ENCODE assay signal across 8 cellular contexts in the genomic region with DNA sequence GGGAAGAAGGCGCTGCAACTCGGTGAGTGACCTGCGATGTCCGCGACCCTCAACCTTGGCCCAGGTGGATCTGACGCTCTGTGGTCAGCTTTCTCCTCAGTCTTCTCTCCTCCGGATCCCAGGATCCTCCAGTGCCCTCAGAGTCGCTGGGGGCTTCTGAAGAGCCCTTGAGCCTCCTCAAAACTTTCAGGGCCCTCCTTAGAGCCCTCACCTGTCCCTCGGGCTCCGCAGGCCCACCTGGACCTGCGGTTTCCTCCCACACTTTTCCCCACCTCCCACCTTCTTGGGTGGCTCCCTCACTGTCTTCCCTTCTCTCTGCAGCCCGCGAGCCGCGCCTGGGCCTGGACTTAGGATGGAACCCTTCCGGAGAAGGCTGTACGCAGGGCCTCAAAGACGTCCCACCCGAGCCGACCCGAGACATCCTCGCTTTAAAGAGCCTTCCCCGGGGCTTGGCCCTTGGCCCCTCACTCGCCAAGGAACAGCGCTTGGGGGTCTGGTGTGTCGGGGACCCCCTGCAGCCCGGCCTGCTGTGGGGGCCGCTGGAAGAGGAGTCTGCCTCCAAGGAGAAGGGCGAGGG. TPM values are rescaled to one million over a fixed set of nuclear protein-coding genes. Genes with fewer than 3 reads are reported as not detected.
A peak's percentile ranks its signal among the peaks of the same experiment; 100 is the strongest.
DNase-seq lines count a peak whose midpoint lies in the region; ATAC-seq, FAIRE-seq and TF ChIP-seq lines count a peak whose summit lies in the region.

No MANE protein-coding gene starts in this region.

- H3K27me3 ChIP-seq in H1 (replicated peaks in 1 of 4; ENCODE audit: control insufficient read depth in 3 of 4, extremely low read depth in 1 of 4, insufficient read depth in 3 of 4, low read length in 3 of 4) (no peaks in the 10 kb centered on the region), pancreas (no peaks in the 10 kb centered on the region)

- H3K9ac ChIP-seq in H1 (replicated peaks in 1 of 4; ENCODE audit: extremely low read depth in 1 of 4, low read depth in 3 of 4, low read length in 3 of 4), result peak overlapping the region; percentile 70 to 99 (median 95)

- peaks cover 3 to 16% of the 10 kb centered on the region in 2 experiments; a peak in 2 of 4 replicates for H3K79me2 ChIP-seq in H1 (ENCODE audit: control insufficient read depth in 1 of 2, insufficient read depth in 2 of 2, low read length in 2 of 2)

- no peak overlapping the region; the same call in 1 of the 2 replicates for H2BK12ac ChIP-seq in H1 (ENCODE audit: low read depth, low read length)

- H4K8ac ChIP-seq in H1 (ENCODE audit: extremely low read depth, insufficient read depth, low read length), result peak overlapping the region; percentile 99; the same call in 1 of the 2 replicates

- H3K27ac ChIP-seq in H1 (ENCODE audit: low read depth, low read length) (peak overlapping the region; percentile 98), pancreas (peak overlapping the region; percentile 79 to 93 (median 86))

- no peak overlapping the region for H2BK120ac ChIP-seq in H1 (replicated peaks; ENCODE audit: low read depth, low read length)

- no peak for TF ChIP-seq EP300 in H1 (IDR thresholded peaks at IDR 0.05; ENCODE audit: borderline replicate concordance in 1 of 2, low read depth in 2 of 2, low read length in 2 of 2)

- TF ChIP-seq CTCF in NB4 (IDR thresholded peaks at IDR 0.05; ENCODE audit: low read depth, low read length) (no peak), H1 (IDR thresholded peaks at IDR 0.05; ENCODE audit: control extremely low read depth in 1 of 3, insufficient read depth in 1 of 3, low read depth in 1 of 3, low read length in 3 of 3) (no peak), pancreas (IDR thresholded peaks at IDR 0.05) (no peak)

- H3K9me3 ChIP-seq in H1 (ENCODE audit: insufficient read depth in 2 of 2, low read depth in 1 of 2, low read length in 1 of 2), result no peaks in the 10 kb centered on the region
- no peaks in the 10 kb centered on the region for H3K9me3 ChIP-seq in pancreas

- H3K4me3 ChIP-seq in NB4 (ENCODE audit: low read depth, low read length), result peak overlapping the region; percentile 100
- peak overlapping the region; percentile 59 to 100 (median 96) for H3K4me3 ChIP-seq in H1 (ENCODE audit: extremely low read depth in 1 of 4, insufficient read depth in 2 of 4, low read depth in 3 of 4, low read length in 4 of 4)
- peak overlapping the region; percentile 84 to 98 (median 94) for H3K4me3 ChIP-seq in pancreas

- peak; percentile 49 for TF ChIP-seq POLR2A in GM15510 (IDR thresholded peaks at IDR 0.05; ENCODE audit: borderline replicate concordance, extremely low read depth, insufficient read length)
- TF ChIP-seq POLR2A in NB4 (IDR thresholded peaks at IDR 0.05; ENCODE audit: extremely low read depth, insufficient read length), result peak; percentile 13
- TF ChIP-seq POLR2A in H1 (IDR thresholded peaks at IDR 0.05; ENCODE audit: control extremely low read depth in 1 of 2, low read depth in 2 of 2, low read length in 2 of 2), result no peak; a peak in 1 of 3 replicates

- no peak overlapping the region for H2BK20ac ChIP-seq in H1 (ENCODE audit: low read length)

- H4K91ac ChIP-seq in H1 (replicated peaks; ENCODE audit: insufficient read length, low read length), result no peak overlapping the region

- DNase-seq in NB4 (ENCODE audit: low read depth), result peak; percentile 18
- DNase-seq in H1 (ENCODE audit: low read depth in 1 of 2, low spot score in 2 of 2), result no peak
- no peak for DNase-seq in pancreas
- no peak for DNase-seq in NCI-H526 treated with DMSO at 0.1 percent for 48 hours (lab: John Stamatoyannopoulos, UW)
- DNase-seq in occipital lobe (lab: John Stamatoyannopoulos, UW), result no peak

- no peak overlapping the region for H2BK15ac ChIP-seq in H1 (ENCODE audit: low read length)

- no peak overlapping the region for H3K56ac ChIP-seq in H1 (replicated peaks; ENCODE audit: insufficient read length, low read depth, low read length)

- no peak overlapping the region for H3K14ac ChIP-seq in H1 (ENCODE audit: insufficient read length)

- H3K4ac ChIP-seq in H1 (replicated peaks; ENCODE audit: insufficient read length, low read depth, low read length), result no peak overlapping the region

- no peak overlapping the region for H2AK5ac ChIP-seq in H1 (ENCODE audit: low read depth, low read length)

- H4K20me1 ChIP-seq in H1 (replicated peaks in 1 of 2; ENCODE audit: control insufficient read depth in 1 of 2, insufficient read depth in 2 of 2, low read length in 2 of 2), result peaks cover 0 to 5% of the 10 kb centered on the region in 2 experiments

- intact Hi-C loops in pancreas (cut with DNase I), result no loop called here

- no peak for FAIRE-seq in H1 (lab: Jason Lieb, UNC)
- no peak for FAIRE-seq in pancreas (lab: Jason Lieb, UNC)

- 2% methylated on average over 29 of the region's 29 CpGs; no CpG with 5 or more reads in 1 of the 2 experiments for WGBS in H1 (ENCODE audit: extremely low coverage in 1 of 2, insufficient coverage in 1 of 2, insufficient read length in 1 of 2, insufficient replicate concordance in 2 of 2, low coverage in 1 of 2, low lambda C conversion rate in 2 of 2, missing lambda C conversion rate in 1 of 2), 2 experiments
- WGBS in pancreas, 2 donors, result 1% methylated on average over 29 of the region's 29 CpGs

- ATAC-seq in pancreas (no peak), HG02588 (IDR thresholded peaks at IDR 0.05; ENCODE audit: unreplicated experiment) (no peak), GM21576 (IDR thresholded peaks at IDR 0.05; ENCODE audit: unreplicated experiment) (no peak)

- no peak overlapping the region; the same call in 1 of the 2 replicates for H3K18ac ChIP-seq in H1 (ENCODE audit: extremely low read depth, low read length)

- CTCF ChIA-PET in H1 (lab: Charles Lee; ENCODE audit: partially characterized antibody), result interaction anchor here (1.2 to 1.5 kb wide), 3 partner anchors 30 to 83 kb away, joined by 3 to 4 read pairs (median 3); no protein-coding TSS in a partner anchor

- peak overlapping the region; percentile 51 to 89 for H3K4me2 ChIP-seq in H1 (ENCODE audit: insufficient read depth in 1 of 2, low read depth in 2 of 2, low read length in 2 of 2)

- peak overlapping the region; percentile 46 for H4K5ac ChIP-seq in H1 (ENCODE audit: insufficient read length, low read depth, low read length)

- H2AFZ ChIP-seq in H1 (ENCODE audit: low read length), result peak overlapping the region; percentile 100; the same call in 1 of the 2 replicates

- H3K4me1 ChIP-seq in H1 (replicated peaks in 1 of 4; ENCODE audit: control insufficient read depth in 3 of 4, insufficient read depth in 4 of 4, low read length in 3 of 4) (no peaks in the 10 kb centered on the region; a peak in 4 of 7 replicates), pancreas (peaks cover 0 to 24% (median 5%) of the 10 kb centered on the region in 3 donors)

- POLR2A ChIA-PET in H1 (lab: Charles Lee; ENCODE audit: partially characterized antibody), result interaction anchor here (0.8 to 5.2 kb wide), 18 partner anchors 11 to 558 kb away, joined by 3 to 18 read pairs (median 3); a partner anchor contains a TSS

- no peaks in the 10 kb centered on the region for H3K79me1 ChIP-seq in H1 (ENCODE audit: low read depth, low read length)

- peak overlapping the region; percentile 98 for H2BK5ac ChIP-seq in H1 (ENCODE audit: low read depth, low read length)

- no peak for TF ChIP-seq RAD21 in H1 (IDR thresholded peaks at IDR 0.05 in 1 of 2, conservative IDR thresholded peaks at IDR 0.05 in 1 of 2; ENCODE audit: low read depth in 2 of 2, low read length in 2 of 2)

- no peak overlapping the region for H3K23ac ChIP-seq in H1 (ENCODE audit: insufficient read length)

- peaks cover 9% of the 10 kb centered on the region; the same call in 1 of the 2 replicates for H3K23me2 ChIP-seq in H1 (ENCODE audit: low read depth, low read length)

- H3K36me3 ChIP-seq in H1 (ENCODE audit: control insufficient read depth in 2 of 4, insufficient read depth in 4 of 4, low read length in 3 of 4) (peaks cover 18 to 34% (median 32%) of the 10 kb centered on the region in 4 experiments), pancreas (peaks cover 5 to 25% (median 24%) of the 10 kb centered on the region in 3 donors)

RNA-seq across cellular contexts. Expression of a gene that starts 0.3 kb away (rescaled TPM):
- total RNA-seq in H1 (2021; fragmentation: NEBNext Ultra II Directional; extraction: Animal tissue kit (Norgen Biotek cat#: 25700)), result 10.7 and 11.0 TPM in 2 replicates
- polyA plus RNA-seq in H1 (2011; rRNA removed), result 11.0 and 16.9 TPM in 2 replicates
- polyA plus RNA-seq in H1 (2011; cell fraction: cytosol; rRNA removed), result 10.9 TPM
- 15.5 TPM for polyA plus RNA-seq in H1 (2011; cell fraction: nucleus; rRNA removed)
- polyA plus RNA-seq in H1 (2012, experiment 1 of 2), result 6.9 to 10.3 TPM (median 9.8 TPM) in 4 replicates
- 10.6 TPM for polyA plus RNA-seq in H1 (2012, experiment 2 of 2)
- polyA plus RNA-seq in H1 (2013, experiment 1 of 2), result 6.4 TPM
- 5.3 TPM for polyA plus RNA-seq in H1 (2013, experiment 2 of 2)
- polyA minus RNA-seq in H1 (2011; rRNA and poly(A)+ RNA removed), result 6.8 and 9.3 TPM in 2 replicates
- polyA minus RNA-seq in H1 (2011; cell fraction: cytosol; rRNA and poly(A)+ RNA removed), result 12.5 TPM
- 14.9 TPM for polyA minus RNA-seq in H1 (2011; cell fraction: nucleus; rRNA and poly(A)+ RNA removed)
- total RNA-seq in pancreas, result 1 to 10 TPM; 2.8 to 5.6 (median 4.1) TPM
- 1 to 10 TPM; 6.7 to 7.8 TPM for polyA plus RNA-seq in pancreas
- total RNA-seq in occipital lobe, result 4.2 TPM

RNA-seq across cellular contexts. Expression of a gene that starts 0.7 kb away (rescaled TPM):
- 58.8 and 63.3 TPM in 2 replicates for total RNA-seq in H1 (2021; fragmentation: NEBNext Ultra II Directional; extraction: Animal tissue kit (Norgen Biotek cat#: 25700))
- polyA plus RNA-seq in H1 (2011; rRNA removed), result 28.6 and 42.8 TPM in 2 replicates
- polyA plus RNA-seq in H1 (2011; cell fraction: cytosol; rRNA removed), result 16.2 TPM
- polyA plus RNA-seq in H1 (2011; cell fraction: nucleus; rRNA removed), result 26.4 TPM
- 38.9 to 44.5 TPM (median 42.1 TPM) in 4 replicates for polyA plus RNA-seq in H1 (2012, experiment 1 of 2)
- 55.2 TPM for polyA plus RNA-seq in H1 (2012, experiment 2 of 2)
- polyA plus RNA-seq in H1 (2013, experiment 1 of 2), result 33.1 TPM
- polyA plus RNA-seq in H1 (2013, experiment 2 of 2), result 31.8 TPM
- 61.4 and 84.5 TPM in 2 replicates for polyA minus RNA-seq in H1 (2011; rRNA and poly(A)+ RNA removed)
- polyA minus RNA-seq in H1 (2011; cell fraction: cytosol; rRNA and poly(A)+ RNA removed), result 34.3 TPM
- 22.8 TPM for polyA minus RNA-seq in H1 (2011; cell fraction: nucleus; rRNA and poly(A)+ RNA removed)
- total RNA-seq in pancreas, result 10 to 100 TPM; 22.2 to 51.1 (median 32.0) TPM
- polyA plus RNA-seq in pancreas, result 10 to 100 TPM; 18.7 to 30.2 TPM
- 17.6 TPM for total RNA-seq in occipital lobe

RNA-seq across cellular contexts. Expression of a gene that starts 17.8 kb away (rescaled TPM):
- total RNA-seq in H1 (2021; fragmentation: NEBNext Ultra II Directional; extraction: Animal tissue kit (Norgen Biotek cat#: 25700)), result not detected in 2 replicates
- 0.11 and 0.25 TPM in 2 replicates for polyA plus RNA-seq in H1 (2011; rRNA removed)
- polyA plus RNA-seq in H1 (2011; cell fraction: cytosol; rRNA removed), result 0.25 TPM
- polyA plus RNA-seq in H1 (2011; cell fraction: nucleus; rRNA removed), result 0.74 TPM
- polyA plus RNA-seq in H1 (2012, experiment 1 of 2), result 0.13 to 0.25 TPM (median 0.19 TPM) in 3 of 4 replicates, not detected in the other
- 0.13 TPM for polyA plus RNA-seq in H1 (2012, experiment 2 of 2)
- 0.02 TPM for polyA plus RNA-seq in H1 (2013, experiment 1 of 2)
- polyA plus RNA-seq in H1 (2013, experiment 2 of 2), result 0.06 TPM
- 0.28 TPM in 1 of 2 replicates, not detected in the other for polyA minus RNA-seq in H1 (2011; rRNA and poly(A)+ RNA removed)
- not detected for polyA minus RNA-seq in H1 (2011; cell fraction: cytosol; rRNA and poly(A)+ RNA removed)
- not detected for polyA minus RNA-seq in H1 (2011; cell fraction: nucleus; rRNA and poly(A)+ RNA removed)
- total RNA-seq in pancreas, result under 1 TPM in 2 of 6 donors, not detected in 4; 0.16 to 0.76 TPM
- polyA plus RNA-seq in pancreas, result under 1 TPM; 0.08 to 0.19 TPM
- total RNA-seq in occipital lobe, result 0.16 TPM

Comparison
In these comparisons a context has a peak if more than half of its experiments do, and no peak if none do; other contexts are left out.
1. POLR2A ChIP-seq: peak in GM15510 (single experiment) and NB4 (single experiment); none in H1 (0 of 2).
2. Peak in every context shown above with its lines, with median percentiles within 50 percentile points of each other: H3K4me3 ChIP-seq.